In the genomic region with DNA sequence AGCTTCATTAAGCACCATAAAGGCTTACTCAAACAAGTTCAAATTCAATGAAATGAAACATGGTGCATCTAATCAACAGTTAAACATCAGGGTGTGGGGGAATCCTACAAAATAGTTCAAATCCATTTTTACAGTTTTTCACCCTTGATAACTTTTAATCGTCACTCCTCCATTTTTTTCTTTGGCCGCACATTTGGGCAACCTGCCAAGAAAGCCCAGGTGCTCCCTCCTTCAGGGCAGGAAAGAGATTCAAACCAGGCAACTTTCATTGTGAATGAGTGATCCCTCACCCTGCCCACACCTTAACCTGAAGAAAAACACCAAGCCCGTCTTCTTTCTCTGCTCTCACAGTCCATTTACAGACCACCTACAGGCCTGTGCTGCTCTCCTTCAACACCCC, we compare ENCODE assay signal across 19 cellular contexts.
"Had no signal": no experiment of that assay in that cellular context is flagged by ENCODE, and none has a peak within 500 bp of the region (broad histone marks: within the 10 kb centered on the region; RNA-seq: fewer than 3 reads in every experiment).

No MANE protein-coding gene starts in this region.

- DNase-seq: dermis blood vessel endothelial cell; erythroblast; foreskin keratinocyte; immature natural killer cell; kidney; left cardiac atrium; left ventricle myocardium inferior; lower lobe of right lung; mesendoderm; naive B cell; occipital lobe; pancreas; right cardiac atrium; small intestine; stimulated activated CD4-positive, alpha-beta T cell treated with anti-CD3 and anti-CD28 coated beads, Interleukin-12 subunit alpha, Interleukin-12 subunit beta, amount 100 ng/mL, for 4 hours; stimulated activated naive CD4-positive, alpha-beta T cell; stomach; substantia nigra; transverse colon had no signal

- ATAC-seq: foreskin keratinocyte, left cardiac atrium, lower lobe of right lung, pancreas, right cardiac atrium had no signal
